Comparison of ENCODE assay signal across 32 cellular contexts in the genomic region with DNA sequence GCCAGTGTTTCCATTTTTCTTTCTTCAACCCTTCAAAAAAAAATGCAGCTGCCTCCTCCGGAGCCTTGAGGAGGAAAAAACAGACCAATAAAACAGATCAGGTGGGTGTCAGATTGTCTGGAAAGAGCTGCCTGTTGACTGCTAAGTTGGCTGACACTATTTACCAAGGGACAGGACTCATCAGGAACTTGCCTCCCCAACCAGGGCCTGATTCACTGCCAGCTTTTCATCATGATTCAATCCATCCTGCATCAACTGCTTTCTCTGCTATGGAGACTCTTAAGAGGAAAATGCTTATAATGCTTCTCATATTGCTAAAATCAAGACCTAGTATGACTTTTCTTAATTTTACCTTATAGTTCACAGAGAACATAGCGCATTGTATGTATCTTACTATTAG. TPM values are rescaled to one million over a fixed set of nuclear protein-coding genes. Genes with fewer than 3 reads are reported as not detected.
"Had no signal": no experiment of that assay in that cellular context is flagged by ENCODE, and none has a peak within 500 bp of the region (broad histone marks: within the 10 kb centered on the region; RNA-seq: fewer than 3 reads in every experiment).

No MANE protein-coding gene starts in this region.

- H3K4me1 ChIP-seq: adrenal gland, breast epithelium had no signal

- H3K36me3 Mint-ChIP-seq: activated naive CD8-positive, alpha-beta T cell treated with anti-CD3 and anti-CD28 coated beads, Interleukin-2, amount 10 ng/mL, durations not matched to agents 7 days and 5 days; T-cell had no signal

- FAIRE-seq: TTC549 had no signal

- H3K4me3 ChIP-seq: adrenal gland, breast epithelium, SK-N-MC had no signal

- H3K27me3 ChIP-seq: adrenal gland, breast epithelium had no signal

- H3K27ac Mint-ChIP-seq: activated CD8-positive, alpha-beta T cell treated with anti-CD3 and anti-CD28 coated beads for 36 hours; activated naive CD8-positive, alpha-beta T cell treated with anti-CD3 and anti-CD28 coated beads, Interleukin-2, amount 10 ng/mL, durations not matched to agents 7 days and 5 days; activated T-cell treated with anti-CD3 and anti-CD28 coated beads, Interleukin-2, amount 50 U/mL, for 72 hours; activated T-helper 2 cell treated with anti-CD3 and anti-CD28 coated beads, Interferon-gamma antibody, Interleukin-2, Interleukin-4, amounts not matched to agents 10 μg/mL and 5 μg/mL and 100 μg/mL, durations not matched to agents 14 hours and 24 hours and 36 hours; T-cell had no signal

- H3K36me3 ChIP-seq: adrenal gland, breast epithelium had no signal

- H3K4me3 Mint-ChIP-seq: activated CD8-positive, alpha-beta T cell treated with anti-CD3 and anti-CD28 coated beads for 36 hours; activated naive CD8-positive, alpha-beta T cell treated with anti-CD3 and anti-CD28 coated beads, Interleukin-2, amount 10 ng/mL, durations not matched to agents 7 days and 5 days; activated T-cell treated with anti-CD3 and anti-CD28 coated beads, Interleukin-2, amount 50 U/mL, for 72 hours; T-cell had no signal

- H3K27ac ChIP-seq: adrenal gland, breast epithelium, SK-N-MC, VCaP had no signal

- DNase-seq: activated CD4-positive, alpha-beta T cell treated with anti-CD3 and anti-CD28 coated beads, Interleukin-2, amount 50 U/mL, for 1 hour; activated CD4-positive, CD25-positive, alpha-beta regulatory T cell; activated CD8-positive, alpha-beta memory T cell treated with anti-CD3 and anti-CD28 coated beads, Interleukin-2, amount 50 U/mL, for 4 hours; activated CD8-positive, alpha-beta T cell treated with anti-CD3 and anti-CD28 coated beads for 36 hours; activated naive CD4-positive, alpha-beta T cell treated with anti-CD3 and anti-CD28 coated beads, Interleukin-2, amount 50 U/mL, for 16 hours; activated naive CD8-positive, alpha-beta T cell treated with anti-CD3 and anti-CD28 coated beads, Interleukin-2, amount 10 ng/mL, durations not matched to agents 7 days and 5 days; activated T-cell treated with anti-CD3 and anti-CD28 coated beads, Interleukin-2, amount 50 U/mL, for 72 hours; adrenal gland; anterior cingulate cortex; central memory CD4-positive, alpha-beta T cell; Kasumi-1; NCI-H1048; NCI-H1417; NCI-H1694; NCI-H2029; NCI-H2107; NCI-H2171 treated with DMSO at 0.1 percent for 48 hours; NCI-H226; NCI-H526; NCI-H774; RPMI8226; T-cell; T1000 had no signal

- H3K9me3 ChIP-seq: adrenal gland, breast epithelium had no signal

- H3K9me3 Mint-ChIP-seq: activated CD8-positive, alpha-beta T cell treated with anti-CD3 and anti-CD28 coated beads for 36 hours; activated naive CD8-positive, alpha-beta T cell treated with anti-CD3 and anti-CD28 coated beads, Interleukin-2, amount 10 ng/mL, durations not matched to agents 7 days and 5 days; activated T-cell treated with anti-CD3 and anti-CD28 coated beads, Interleukin-2, amount 50 U/mL, for 72 hours; activated T-helper 2 cell treated with anti-CD3 and anti-CD28 coated beads, Interferon-gamma antibody, Interleukin-2, Interleukin-4, amounts not matched to agents 10 μg/mL and 5 μg/mL and 100 μg/mL, durations not matched to agents 14 hours and 24 hours and 36 hours; T-cell had no signal

- ATAC-seq: activated CD8-positive, alpha-beta T cell treated with anti-CD3 and anti-CD28 coated beads for 36 hours; Panc1; Right ventricle myocardium inferior; T-cell had no signal

RNA-seq across cellular contexts. Expression of a gene that starts 21.3 kb away (rescaled TPM):
- total RNA-seq: activated CD8-positive, alpha-beta T cell treated with anti-CD3 and anti-CD28 coated beads for 36 hours; activated naive CD8-positive, alpha-beta T cell treated with anti-CD3 and anti-CD28 coated beads, Interleukin-2, amount 10 ng/mL, durations not matched to agents 7 days and 5 days; activated T-cell treated with anti-CD3 and anti-CD28 coated beads, Interleukin-2, amount 50 U/mL, for 72 hours; activated T-helper 2 cell treated with anti-CD3 and anti-CD28 coated beads, Interferon-gamma antibody, Interleukin-2, Interleukin-4, amounts not matched to agents 10 μg/mL and 5 μg/mL and 100 μg/mL, durations not matched to agents 14 hours and 24 hours and 36 hours; NCI-H460; OCI-LY7; T-cell had no signal
